Comparison of ENCODE assay signal across 12 cellular contexts in the genomic region with DNA sequence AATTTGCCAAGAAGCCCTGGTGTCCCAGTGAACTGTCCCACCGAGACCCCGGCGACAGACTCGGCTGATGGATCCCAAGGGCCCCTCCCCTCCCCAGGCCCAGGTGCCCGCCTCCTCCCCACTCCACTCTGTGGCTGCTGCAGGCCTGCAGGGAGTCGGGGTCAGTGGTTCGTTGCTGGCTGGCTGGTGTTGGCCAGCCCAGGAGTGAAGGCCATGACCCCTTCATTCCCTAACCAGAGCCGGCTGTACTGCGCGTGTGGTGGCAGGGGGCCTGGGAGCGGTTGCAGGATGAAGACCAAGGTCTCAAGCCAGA. TPM values are rescaled to one million over a fixed set of nuclear protein-coding genes. Genes with fewer than 3 reads are reported as not detected.
"Had no signal": no experiment of that assay in that cellular context is flagged by ENCODE, and none has a peak within 500 bp of the region (broad histone marks: within the 10 kb centered on the region; RNA-seq: fewer than 3 reads in every experiment).

No MANE protein-coding gene starts in this region.

- H3K4me3 ChIP-seq: colonic mucosa, hepatocyte, smooth muscle cell, thyroid gland had no signal

- H3K4me1 ChIP-seq: colonic mucosa had no signal

- H3K9me3 ChIP-seq: colonic mucosa, thyroid gland had no signal

- FAIRE-seq: endothelial cell of umbilical vein, frontal cortex had no signal

- H2AFZ ChIP-seq: hepatocyte had no signal

- DNase-seq: colonic mucosa; effector CD4-positive, alpha-beta T cell; mammary epithelial cell had no signal

- H3K27ac ChIP-seq: colonic mucosa, hepatocyte, thyroid gland, VCaP had no signal

- H3K27me3 ChIP-seq: thyroid gland had no signal

- H3K36me3 ChIP-seq: colonic mucosa, thyroid gland had no signal

RNA-seq across cellular contexts. Expression of a gene that starts 9.2 kb away (rescaled TPM):
- total RNA-seq: activated CD4-positive, alpha-beta memory T cell treated with anti-CD3 and anti-CD28 coated beads, Interleukin-2, amount 10 ng/mL, durations not matched to agents 7 days and 5 days; activated naive CD4-positive, alpha-beta T cell treated with anti-CD3 and anti-CD28 coated beads for 36 hours; activated T-helper 1 cell treated with anti-CD3 and anti-CD28 coated beads, Interleukin-12 subunit alpha, Interleukin-12 subunit beta, Interleukin-2, Interleukin-4 antibody, amounts not matched to agents 30 ng/mL and 10 ng/mL and 1 ng/mL, durations not matched to agents 14 hours and 24 hours and 36 hours; endothelial cell of umbilical vein had no signal
- polyA plus RNA-seq: endothelial cell of umbilical vein, mammary epithelial cell had no signal
